In the genomic region with DNA sequence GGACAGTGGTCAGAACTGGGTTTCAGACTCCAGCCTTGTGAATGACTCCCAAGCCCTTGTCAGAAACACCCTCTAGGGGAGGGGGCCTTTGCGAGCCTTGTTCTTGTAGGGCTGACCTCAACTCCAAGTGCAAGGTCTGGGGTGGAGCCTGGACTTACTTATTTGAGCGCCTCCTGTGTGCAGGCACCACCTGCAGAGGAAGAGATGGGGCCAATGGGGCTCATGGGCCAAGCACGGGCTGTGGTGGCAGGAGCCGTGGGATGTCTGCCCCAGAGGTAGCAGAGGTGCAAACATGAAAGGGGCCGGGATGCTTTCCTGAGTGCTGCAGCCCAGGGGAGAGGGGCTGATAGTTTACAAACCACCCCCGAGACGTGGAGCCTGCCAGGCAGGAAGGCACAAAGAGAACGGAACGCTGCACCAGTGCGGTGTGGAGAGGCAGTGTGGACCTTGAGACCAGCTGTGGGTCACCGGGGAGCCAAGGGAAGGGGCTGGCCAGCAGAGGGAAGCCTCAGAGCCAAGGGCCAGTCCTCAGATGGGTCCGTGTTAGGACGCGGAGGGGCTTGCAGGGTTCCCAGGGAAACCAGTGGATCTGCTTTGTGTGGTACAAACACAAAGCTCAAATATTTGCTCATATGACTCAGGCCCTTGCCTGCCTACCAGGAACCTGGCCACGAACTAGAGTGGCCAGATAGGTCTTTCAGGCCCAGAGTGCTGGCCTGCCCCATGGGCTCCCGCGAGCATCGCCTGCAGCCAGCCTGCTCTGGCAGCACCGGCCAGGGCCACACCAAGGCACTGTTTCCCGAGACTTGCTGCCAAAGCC, we compare ENCODE assay signal across 12 cellular contexts. TPM values are rescaled to one million over a fixed set of nuclear protein-coding genes. Genes with fewer than 3 reads are reported as not detected.
DNase-seq lines count a peak whose midpoint lies in the region; TF ChIP-seq lines count a peak whose summit lies in the region.
"Had no signal": no experiment of that assay in that cellular context is flagged by ENCODE, and none has a peak within 500 bp of the region (broad histone marks: within the 10 kb centered on the region; RNA-seq: fewer than 3 reads in every experiment).

No MANE protein-coding gene starts in this region.

- H3K9me2 ChIP-seq in PC-9 (ENCODE audit: insufficient read depth) = no peaks in the 10 kb centered on the region

- no peak overlapping the region for H3K4me3 Mint-ChIP-seq in activated naive CD4-positive, alpha-beta T cell treated with anti-CD3 and anti-CD28 coated beads, Interleukin-2, amount 10 ng/mL, durations not matched to agents 7 days and 5 days
- no peak overlapping the region for H3K4me3 Mint-ChIP-seq in mesothelial cell of epicardium
- H3K4me3 Mint-ChIP-seq: central memory CD8-positive, alpha-beta T cell had no signal

- CTCF ChIA-PET in PC-9 (lab: Charles Lee) = interaction anchor here (0.6 to 1.0 kb wide), 2 partner anchors 9 to 383 kb away, joined by 3 to 4 read pairs; a partner anchor contains a TSS
- CTCF ChIA-PET in activated naive CD4-positive, alpha-beta T cell treated with anti-CD3 and anti-CD28 coated beads, Interleukin-2, amount 10 ng/mL, durations not matched to agents 7 days and 5 days (lab: Charles Lee) = interaction anchor here (1.8 kb wide), 1 partner anchor 60 kb away, joined by 4 read pairs; no protein-coding TSS in a partner anchor

- 79% methylated on average over 20 of the region's 20 CpGs for WGBS in smooth muscle cell (ENCODE audit: low lambda C conversion rate)
- 29 to 61% (median 34%) methylated on average over 20 of the region's 20 CpGs for WGBS in ovary, 3 donors

- no peak for TF ChIP-seq CTCF in PC-9 (conservative IDR thresholded peaks at IDR 0.05)
- no peak for TF ChIP-seq CTCF in smooth muscle cell (IDR thresholded peaks at IDR 0.05; ENCODE audit: borderline replicate concordance, insufficient read depth, poor library complexity, severe bottlenecking)
- no peak for TF ChIP-seq CTCF in ovary (IDR thresholded peaks at IDR 0.05)
- TF ChIP-seq CTCF in mesothelial cell of epicardium (IDR thresholded peaks at IDR 0.05; ENCODE audit: unreplicated experiment) = no peak

- BruUV-seq in PC-9 (replicated peaks; lab: Mats Ljungman, UMichigan) = no TSS peak

- H3K9ac ChIP-seq in smooth muscle cell (ENCODE audit: low read depth) = no peak overlapping the region

- H3K4me2 ChIP-seq in PC-9 = 0 out of 2 replicates have a peak overlapping the region, but pooled peaks have one; percentile 19
- H3K4me2 ChIP-seq in smooth muscle cell = no peak overlapping the region

- POLR2A ChIA-PET in PC-9 (lab: Charles Lee; ENCODE audit: unreplicated experiment) = interaction anchor here (0.5 to 0.6 kb wide), 3 partner anchors 50 to 939 kb away, joined by 3 read pairs; no protein-coding TSS in a partner anchor

- peaks cover 2% of the 10 kb centered on the region for H3K4me1 Mint-ChIP-seq in activated naive CD4-positive, alpha-beta T cell treated with anti-CD3 and anti-CD28 coated beads, Interleukin-2, amount 10 ng/mL, durations not matched to agents 7 days and 5 days
- H3K4me1 Mint-ChIP-seq in mesothelial cell of epicardium = peaks cover 2% of the 10 kb centered on the region

- TF ChIP-seq POLR2A in ovary (IDR thresholded peaks at IDR 0.05) = no peak

- H3K27me3 ChIP-seq in PC-9 (ENCODE audit: insufficient read depth, low read depth) (no peaks in the 10 kb centered on the region), smooth muscle cell (ENCODE audit: low read depth) (no peaks in the 10 kb centered on the region), ovary (no peaks in the 10 kb centered on the region)

- no peak overlapping the region for H3K4me3 ChIP-seq in PC-9
- no peak overlapping the region for H3K4me3 ChIP-seq in smooth muscle cell
- no peak overlapping the region for H3K4me3 ChIP-seq in ovary
- H3K4me3 ChIP-seq: skin epidermis had no signal

- intact Hi-C loops in PC-9 (cut with micrococcal nuclease; ENCODE audit: unreplicated experiment) (loop anchor here (1.0 kb wide), 1 partner anchor 12 kb away; no protein-coding TSS in a partner anchor), ovary (cut with DNase I) (no loop called here)

- H3K36me3 ChIP-seq in PC-9 (ENCODE audit: low read depth) (no peaks in the 10 kb centered on the region; the same call in 1 of the 2 replicates), smooth muscle cell (ENCODE audit: low read depth) (no peaks in the 10 kb centered on the region), ovary (no peaks in the 10 kb centered on the region)

- peaks cover 18% of the 10 kb centered on the region for H3K4me1 ChIP-seq in PC-9 (replicated peaks; ENCODE audit: insufficient read depth)
- no peaks in the 10 kb centered on the region for H3K4me1 ChIP-seq in smooth muscle cell (ENCODE audit: low read depth)
- peaks cover 2% of the 10 kb centered on the region for H3K4me1 ChIP-seq in ovary (ENCODE audit: insufficient read depth)

- H2AFZ ChIP-seq in PC-9 (no peak overlapping the region), smooth muscle cell (ENCODE audit: low read depth) (no peak overlapping the region)

- H3K36me3 Mint-ChIP-seq in activated naive CD4-positive, alpha-beta T cell treated with anti-CD3 and anti-CD28 coated beads, Interleukin-2, amount 10 ng/mL, durations not matched to agents 7 days and 5 days = peaks cover 15% of the 10 kb centered on the region
- H3K36me3 Mint-ChIP-seq in mesothelial cell of epicardium = peaks cover 16% of the 10 kb centered on the region

- H4K20me1 ChIP-seq in PC-9 (ENCODE audit: insufficient read depth) (no peaks in the 10 kb centered on the region), smooth muscle cell (ENCODE audit: low read depth) (no peaks in the 10 kb centered on the region)

- no peaks in the 10 kb centered on the region for H3K27me3 Mint-ChIP-seq in activated naive CD4-positive, alpha-beta T cell treated with anti-CD3 and anti-CD28 coated beads, Interleukin-2, amount 10 ng/mL, durations not matched to agents 7 days and 5 days
- H3K27me3 Mint-ChIP-seq in mesothelial cell of epicardium (ENCODE audit: low read depth) = no peaks in the 10 kb centered on the region
- H3K27me3 Mint-ChIP-seq: central memory CD8-positive, alpha-beta T cell had no signal

- peak; percentile 17 for DNase-seq in NCI-H748 (lab: John Stamatoyannopoulos, UW; ENCODE audit: unreplicated experiment)
- no peak for DNase-seq in NCI-H748 treated with DMSO at 0.1 percent for 48 hours (lab: John Stamatoyannopoulos, UW)
- peak; percentile 73 to 82 for DNase-seq in PC-9
- DNase-seq in globus pallidus (ENCODE audit: low spot score) = peak; percentile 30
- no peak for DNase-seq in smooth muscle cell (lab: John Stamatoyannopoulos, UW; ENCODE audit: unreplicated experiment)
- DNase-seq in activated naive CD4-positive, alpha-beta T cell treated with anti-CD3 and anti-CD28 coated beads, Interleukin-2, amount 10 ng/mL, durations not matched to agents 7 days and 5 days = no peak
- no peak for DNase-seq in ovary
- DNase-seq in mesothelial cell of epicardium (ENCODE audit: low spot score in 2 of 2, unreplicated experiment in 2 of 2) = no peak
- DNase-seq: activated CD4-positive, alpha-beta T cell treated with anti-CD3 and anti-CD28 coated beads, Interleukin-2, amount 50 U/mL, for 4 hours had no signal

- H3K9me3 Mint-ChIP-seq in activated naive CD4-positive, alpha-beta T cell treated with anti-CD3 and anti-CD28 coated beads, Interleukin-2, amount 10 ng/mL, durations not matched to agents 7 days and 5 days = no peaks in the 10 kb centered on the region
- H3K9me3 Mint-ChIP-seq in mesothelial cell of epicardium = no peaks in the 10 kb centered on the region
- H3K9me3 Mint-ChIP-seq: central memory CD8-positive, alpha-beta T cell had no signal

- H3F3A ChIP-seq in PC-9 (ENCODE audit: insufficient read depth, low read depth) = peaks cover 11% of the 10 kb centered on the region; the same call in 1 of the 2 replicates
- no peaks in the 10 kb centered on the region for H3F3A ChIP-seq in smooth muscle cell (ENCODE audit: low read depth)

- H3K9me3 ChIP-seq in PC-9 (ENCODE audit: insufficient read depth, low read depth) (no peaks in the 10 kb centered on the region), smooth muscle cell (replicated peaks; ENCODE audit: low read depth) (no peaks in the 10 kb centered on the region), ovary (no peaks in the 10 kb centered on the region)

- H3K79me2 ChIP-seq in PC-9 (ENCODE audit: low read depth) = no peaks in the 10 kb centered on the region
- H3K79me2 ChIP-seq in smooth muscle cell (ENCODE audit: low read depth) = no peaks in the 10 kb centered on the region

- H3K27ac ChIP-seq in PC-9 (peak overlapping the region; percentile 43), smooth muscle cell (ENCODE audit: low read depth) (peak overlapping the region; percentile 34), ovary (no peak overlapping the region)
- H3K27ac ChIP-seq: HL-60 had no signal

- no peak overlapping the region for H3K27ac Mint-ChIP-seq in activated naive CD4-positive, alpha-beta T cell treated with anti-CD3 and anti-CD28 coated beads, Interleukin-2, amount 10 ng/mL, durations not matched to agents 7 days and 5 days
- H3K27ac Mint-ChIP-seq in mesothelial cell of epicardium = no peak overlapping the region

- no peak for TF ChIP-seq EP300 in ovary (IDR thresholded peaks at IDR 0.05)

RNA-seq across cellular contexts. Expression of a gene that starts 8.7 kb away (rescaled TPM):
- 9.5 and 9.6 TPM in 2 replicates for total RNA-seq in PC-9 (2021)
- total RNA-seq in smooth muscle cell = 6.3 and 9.2 TPM in 2 replicates
- 9.1 and 9.9 TPM in 2 replicates for polyA plus RNA-seq in smooth muscle cell
- 10 to 100 TPM; 11.9 to 31.6 (median 26.9) TPM for total RNA-seq in ovary
- polyA plus RNA-seq in ovary = 10 to 100 TPM; 18.6 to 20.2 TPM
- total RNA-seq in mesothelial cell of epicardium = 16.5 to 19.0 TPM (median 17.4 TPM) in 3 replicates

RNA-seq across cellular contexts. Expression of a gene that starts 33.4 kb away (rescaled TPM):
- total RNA-seq in PC-9 (2021) (49.3 and 49.9 TPM in 2 replicates), smooth muscle cell (18.6 and 26.0 TPM in 2 replicates), ovary (10 to 100 TPM; 11.1 to 37.0 (median 23.3) TPM), mesothelial cell of epicardium (15.5 to 17.9 TPM (median 17.3 TPM) in 3 replicates)
- polyA plus RNA-seq in smooth muscle cell (40.6 and 48.2 TPM in 2 replicates), ovary (10 to 100 TPM; 16.6 to 74.8 TPM)

Comparison
In these comparisons a context has a peak if more than half of its experiments do, and no peak if none do; other contexts are left out.
1. DNase-seq: peak in NCI-H748 (single experiment), PC-9 (2 of 2) and globus pallidus (single experiment); none in NCI-H748 treated with DMSO at 0.1 percent for 48 hours (single experiment), smooth muscle cell (single experiment), activated naive CD4-positive, alpha-beta T cell treated with anti-CD3 and anti-CD28 coated beads, Interleukin-2, amount 10 ng/mL, durations not matched to agents 7 days and 5 days (single experiment), ovary (0 of 5) and mesothelial cell of epicardium (0 of 2).
2. H3K27ac ChIP-seq: peak in PC-9 (single experiment) and smooth muscle cell (single experiment); none in ovary (0 of 2).